Comparison of ENCODE assay signal across 8 cellular contexts in genomic region chr3:138186803-138187295, GRCh38. TPM values are rescaled to one million over a fixed set of nuclear protein-coding genes. Genes with fewer than 3 reads are reported as not detected.
DNase-seq lines count a peak whose midpoint lies in the region; ATAC-seq, FAIRE-seq and TF ChIP-seq lines count a peak whose summit lies in the region.

No MANE protein-coding gene starts in this region.

- in situ Hi-C loops in ACHN (cut with HindIII; ENCODE audit: low pct_ligation_motif_present, low pct_unique_long_range_greater_than_20kb, low sequenced_read_pairs): no loop called here

- H3K23ac ChIP-seq in H1 (ENCODE audit: insufficient read length): no peak overlapping the region

- H3K27me3 Mint-ChIP-seq in mesothelial cell of epicardium (ENCODE audit: low read depth): peaks cover 5% of the 10 kb centered on the region

- H3K56ac ChIP-seq in H1 (replicated peaks; ENCODE audit: insufficient read length, low read depth, low read length): no peak overlapping the region

- POLR2A ChIA-PET in H1 (lab: Charles Lee; ENCODE audit: partially characterized antibody): interaction anchor here (0.6 to 4.3 kb wide), 26 partner anchors 8 to 247 kb away, joined by 3 to 56 read pairs (median 3); partner anchors contain the start of gene DBR1

- peaks cover 6% of the 10 kb centered on the region for H3K9me3 Mint-ChIP-seq in mesothelial cell of epicardium

- H2AFZ ChIP-seq in H1 (ENCODE audit: low read length): peak overlapping the region; percentile 94

- no peak for FAIRE-seq in H1 (lab: Jason Lieb, UNC)

- TF ChIP-seq CTCF in H1 (IDR thresholded peaks at IDR 0.05; ENCODE audit: control extremely low read depth in 1 of 3, insufficient read depth in 1 of 3, low read depth in 1 of 3, low read length in 3 of 3): no peak
- no peak for TF ChIP-seq CTCF in mesothelial cell of epicardium (IDR thresholded peaks at IDR 0.05; ENCODE audit: unreplicated experiment)

- peaks cover 0 to 5% (median 0%) of the 10 kb centered on the region in 4 experiments; a peak in 2 of 7 replicates for H3K27me3 ChIP-seq in H1 (replicated peaks in 1 of 4; ENCODE audit: control insufficient read depth in 3 of 4, extremely low read depth in 1 of 4, insufficient read depth in 3 of 4, low read length in 3 of 4)

- H2BK5ac ChIP-seq in H1 (ENCODE audit: low read depth, low read length): peak overlapping the region; percentile 100; the same call in 1 of the 2 replicates

- CTCF ChIA-PET in H1 (lab: Charles Lee; ENCODE audit: partially characterized antibody): interaction anchor here (0.5 to 1.6 kb wide), 5 partner anchors 77 to 231 kb away, joined by 3 to 5 read pairs (median 3); no protein-coding TSS in a partner anchor

- no peak for TF ChIP-seq RAD21 in H1 (IDR thresholded peaks at IDR 0.05 in 1 of 2, conservative IDR thresholded peaks at IDR 0.05 in 1 of 2; ENCODE audit: low read depth in 2 of 2, low read length in 2 of 2)

- no peak overlapping the region for H4K5ac ChIP-seq in H1 (ENCODE audit: insufficient read length, low read depth, low read length)

- H3K27ac ChIP-seq in H1 (ENCODE audit: low read depth, low read length): peak overlapping the region; percentile 99

- H3K4me3 Mint-ChIP-seq in mesothelial cell of epicardium: peak overlapping the region; percentile 95

- H3K4me1 ChIP-seq in H1 (replicated peaks in 1 of 4; ENCODE audit: control insufficient read depth in 3 of 4, insufficient read depth in 4 of 4, low read length in 3 of 4): peaks cover 0 to 5% (median 3%) of the 10 kb centered on the region in 4 experiments; a peak in 3 of 7 replicates

- peak overlapping the region; percentile 100 for H3K27ac Mint-ChIP-seq in mesothelial cell of epicardium

- no peak overlapping the region for H2AK5ac ChIP-seq in H1 (ENCODE audit: low read depth, low read length)

- H2BK120ac ChIP-seq in H1 (replicated peaks; ENCODE audit: low read depth, low read length): no peak overlapping the region

- H3K36me3 ChIP-seq in H1 (ENCODE audit: control insufficient read depth in 2 of 4, insufficient read depth in 4 of 4, low read length in 3 of 4): peaks cover 0 to 13% (median 3%) of the 10 kb centered on the region in 4 experiments; a peak in 3 of 8 replicates

- H4K20me1 ChIP-seq in H1 (replicated peaks in 1 of 2; ENCODE audit: control insufficient read depth in 1 of 2, insufficient read depth in 2 of 2, low read length in 2 of 2): no peaks in the 10 kb centered on the region

- H3K4me1 Mint-ChIP-seq in mesothelial cell of epicardium: peaks cover 23% of the 10 kb centered on the region

- TF ChIP-seq EP300 in H1 (IDR thresholded peaks at IDR 0.05; ENCODE audit: borderline replicate concordance in 1 of 2, low read depth in 2 of 2, low read length in 2 of 2): no peak

- H3K79me2 ChIP-seq in H1 (ENCODE audit: control insufficient read depth in 1 of 2, insufficient read depth in 2 of 2, low read length in 2 of 2): peaks cover 11 to 41% of the 10 kb centered on the region in 2 experiments

- H3K4ac ChIP-seq in H1 (replicated peaks; ENCODE audit: insufficient read length, low read depth, low read length): no peak overlapping the region

- no peaks in the 10 kb centered on the region for H3K79me1 ChIP-seq in H1 (ENCODE audit: low read depth, low read length)

- ATAC-seq in GM18867 (IDR thresholded peaks at IDR 0.05; ENCODE audit: unreplicated experiment) (peak; percentile 93), HG03103 (IDR thresholded peaks at IDR 0.05; ENCODE audit: low read depth, unreplicated experiment) (peak; percentile 82)

- H2BK12ac ChIP-seq in H1 (ENCODE audit: low read depth, low read length): no peak overlapping the region; the same call in 1 of the 2 replicates

- H4K91ac ChIP-seq in H1 (replicated peaks; ENCODE audit: insufficient read length, low read length): no peak overlapping the region

- H3K4me3 ChIP-seq in H1 (ENCODE audit: extremely low read depth in 1 of 4, insufficient read depth in 2 of 4, low read depth in 3 of 4, low read length in 4 of 4): peak overlapping the region; percentile 57 to 98 (median 84)

- no peak overlapping the region for H3K14ac ChIP-seq in H1 (ENCODE audit: insufficient read length)

- H3K23me2 ChIP-seq in H1 (ENCODE audit: low read depth, low read length): peaks cover 5% of the 10 kb centered on the region

- no peak for TF ChIP-seq POLR2A in H1 (IDR thresholded peaks at IDR 0.05; ENCODE audit: control extremely low read depth in 1 of 2, low read depth in 2 of 2, low read length in 2 of 2)

- no peak overlapping the region for H3K18ac ChIP-seq in H1 (ENCODE audit: extremely low read depth, low read length)

- DNase-seq in ACHN: peak; percentile 88
- DNase-seq in NCI-H345 (lab: John Stamatoyannopoulos, UW): peak; percentile 83
- DNase-seq in activated CD4-positive, alpha-beta T cell treated with anti-CD3 and anti-CD28 coated beads, Interleukin-2, amount 50 U/mL, for 4 hours: peak; percentile 85
- DNase-seq in H1 (ENCODE audit: low read depth in 1 of 2, low spot score in 2 of 2): no peak
- peak; percentile 73 to 89 for DNase-seq in mesothelial cell of epicardium (ENCODE audit: low spot score in 2 of 2, unreplicated experiment in 2 of 2)
- DNase-seq in stimulated activated CD8-positive, alpha-beta memory T cell treated with anti-CD3 and anti-CD28 coated beads, Interleukin-2, amount 100 ng/mL, for 1 hour (ENCODE audit: low read depth in 2 of 2): peak; percentile 78 to 83

- H2BK20ac ChIP-seq in H1 (ENCODE audit: low read length): no peak overlapping the region

- peak overlapping the region in 3 of 4 experiments; percentile 98 to 100 (median 99); a peak in 6 of 7 replicates for H3K9ac ChIP-seq in H1 (replicated peaks in 1 of 4; ENCODE audit: extremely low read depth in 1 of 4, low read depth in 3 of 4, low read length in 3 of 4)

- WGBS in H1 (ENCODE audit: extremely low coverage in 1 of 2, insufficient coverage in 1 of 2, insufficient read length in 1 of 2, insufficient replicate concordance in 2 of 2, low coverage in 1 of 2, low lambda C conversion rate in 2 of 2, missing lambda C conversion rate in 1 of 2), 2 experiments: 1% methylated on average over 25 of the region's 25 CpGs; no CpG with 5 or more reads in 1 of the 2 experiments

- H3K9me3 ChIP-seq in H1 (ENCODE audit: insufficient read depth in 2 of 2, low read depth in 1 of 2, low read length in 1 of 2): no peaks in the 10 kb centered on the region

- no peak overlapping the region for H4K8ac ChIP-seq in H1 (ENCODE audit: extremely low read depth, insufficient read depth, low read length)

- H2BK15ac ChIP-seq in H1 (ENCODE audit: low read length): 0 out of 2 replicates have a peak overlapping the region, but pooled peaks have one; percentile 49

- H3K36me3 Mint-ChIP-seq in mesothelial cell of epicardium: peaks cover 9% of the 10 kb centered on the region

- H3K4me2 ChIP-seq in H1 (ENCODE audit: insufficient read depth in 1 of 2, low read depth in 2 of 2, low read length in 2 of 2): peak overlapping the region; percentile 67 to 95

TF ChIP-seq in H1, 55 proteins besides CTCF, POLR2A, EP300 and RAD21 (continues in another document):
- TF ChIP-seq RFX5 (IDR thresholded peaks at IDR 0.05; ENCODE audit: borderline replicate concordance, low read depth, low read length) (no peak), SUZ12 (IDR thresholded peaks at IDR 0.05; ENCODE audit: low read length) (no peak), USF2 (IDR thresholded peaks at IDR 0.05; ENCODE audit: low read length) (no peak), NRF1 (IDR thresholded peaks at IDR 0.05; ENCODE audit: low read depth, low read length) (peak; percentile 65)

RNA-seq across cellular contexts. Expression of gene ARMC8, which starts 0.3 kb away (rescaled TPM):
- total RNA-seq in H1 (2021; fragmentation: NEBNext Ultra II Directional; extraction: Animal tissue kit (Norgen Biotek cat#: 25700)): 43.1 and 47.3 TPM in 2 replicates
- polyA plus RNA-seq in H1 (2011; rRNA removed): 46.5 and 58.5 TPM in 2 replicates
- polyA plus RNA-seq in H1 (2011; cell fraction: cytosol; rRNA removed): 50.4 TPM
- polyA plus RNA-seq in H1 (2011; cell fraction: nucleus; rRNA removed): 113 TPM
- polyA plus RNA-seq in H1 (2012, experiment 1 of 2): 32.2 to 40.5 TPM (median 35.3 TPM) in 4 replicates
- 7.8 TPM for polyA plus RNA-seq in H1 (2012, experiment 2 of 2)
- polyA plus RNA-seq in H1 (2013, experiment 1 of 2): 30.5 TPM
- polyA plus RNA-seq in H1 (2013, experiment 2 of 2): 33.9 TPM
- polyA minus RNA-seq in H1 (2011; rRNA and poly(A)+ RNA removed): 306 and 462 TPM in 2 replicates
- 56.2 TPM for polyA minus RNA-seq in H1 (2011; cell fraction: cytosol; rRNA and poly(A)+ RNA removed)
- 318 TPM for polyA minus RNA-seq in H1 (2011; cell fraction: nucleus; rRNA and poly(A)+ RNA removed)
- 48.8 to 53.2 TPM (median 50.6 TPM) in 3 replicates for total RNA-seq in mesothelial cell of epicardium

RNA-seq across cellular contexts. Expression of gene DBR1, which starts 12.1 kb away (rescaled TPM):
- total RNA-seq in H1 (2021; fragmentation: NEBNext Ultra II Directional; extraction: Animal tissue kit (Norgen Biotek cat#: 25700)): 18.0 and 18.3 TPM in 2 replicates
- polyA plus RNA-seq in H1 (2011; rRNA removed): 9.5 and 10.1 TPM in 2 replicates
- 11.7 TPM for polyA plus RNA-seq in H1 (2011; cell fraction: cytosol; rRNA removed)
- polyA plus RNA-seq in H1 (2011; cell fraction: nucleus; rRNA removed): 4.7 TPM
- polyA plus RNA-seq in H1 (2012, experiment 1 of 2): 7.7 to 11.8 TPM (median 10.6 TPM) in 4 replicates
- 3.5 TPM for polyA plus RNA-seq in H1 (2012, experiment 2 of 2)
- polyA plus RNA-seq in H1 (2013, experiment 1 of 2): 9.2 TPM
- 8.5 TPM for polyA plus RNA-seq in H1 (2013, experiment 2 of 2)
- polyA minus RNA-seq in H1 (2011; rRNA and poly(A)+ RNA removed): 5.3 and 6.1 TPM in 2 replicates
- polyA minus RNA-seq in H1 (2011; cell fraction: cytosol; rRNA and poly(A)+ RNA removed): 10.8 TPM
- 6.1 TPM for polyA minus RNA-seq in H1 (2011; cell fraction: nucleus; rRNA and poly(A)+ RNA removed)
- 19.3 to 21.1 TPM (median 21.0 TPM) in 3 replicates for total RNA-seq in mesothelial cell of epicardium

RNA-seq across cellular contexts. Expression of gene A4GNT, which starts 54.7 kb away (rescaled TPM):
- total RNA-seq in H1 (2021; fragmentation: NEBNext Ultra II Directional; extraction: Animal tissue kit (Norgen Biotek cat#: 25700)): not detected in 2 replicates
- polyA plus RNA-seq in H1 (2011; rRNA removed): not detected in 2 replicates
- not detected for polyA plus RNA-seq in H1 (2011; cell fraction: cytosol; rRNA removed)
- not detected for polyA plus RNA-seq in H1 (2011; cell fraction: nucleus; rRNA removed)
- not detected in 4 replicates for polyA plus RNA-seq in H1 (2012, experiment 1 of 2)
- polyA plus RNA-seq in H1 (2012, experiment 2 of 2): not detected
- polyA plus RNA-seq in H1 (2013, experiment 1 of 2): not detected
- polyA plus RNA-seq in H1 (2013, experiment 2 of 2): not detected
- polyA minus RNA-seq in H1 (2011; rRNA and poly(A)+ RNA removed): not detected in 2 replicates
- not detected for polyA minus RNA-seq in H1 (2011; cell fraction: cytosol; rRNA and poly(A)+ RNA removed)
- not detected for polyA minus RNA-seq in H1 (2011; cell fraction: nucleus; rRNA and poly(A)+ RNA removed)
- total RNA-seq in mesothelial cell of epicardium: not detected in 3 replicates

Comparison
In these comparisons a context has a peak if more than half of its experiments do, and no peak if none do; other contexts are left out.
1. DNase-seq: peak in ACHN (single experiment), NCI-H345 (single experiment), activated CD4-positive, alpha-beta T cell treated with anti-CD3 and anti-CD28 coated beads, Interleukin-2, amount 50 U/mL, for 4 hours (2 of 2), mesothelial cell of epicardium (2 of 2) and stimulated activated CD8-positive, alpha-beta memory T cell treated with anti-CD3 and anti-CD28 coated beads, Interleukin-2, amount 100 ng/mL, for 1 hour (2 of 2); none in H1 (0 of 2).